ENCODE assay signal across 10 cellular contexts in the genomic region with DNA sequence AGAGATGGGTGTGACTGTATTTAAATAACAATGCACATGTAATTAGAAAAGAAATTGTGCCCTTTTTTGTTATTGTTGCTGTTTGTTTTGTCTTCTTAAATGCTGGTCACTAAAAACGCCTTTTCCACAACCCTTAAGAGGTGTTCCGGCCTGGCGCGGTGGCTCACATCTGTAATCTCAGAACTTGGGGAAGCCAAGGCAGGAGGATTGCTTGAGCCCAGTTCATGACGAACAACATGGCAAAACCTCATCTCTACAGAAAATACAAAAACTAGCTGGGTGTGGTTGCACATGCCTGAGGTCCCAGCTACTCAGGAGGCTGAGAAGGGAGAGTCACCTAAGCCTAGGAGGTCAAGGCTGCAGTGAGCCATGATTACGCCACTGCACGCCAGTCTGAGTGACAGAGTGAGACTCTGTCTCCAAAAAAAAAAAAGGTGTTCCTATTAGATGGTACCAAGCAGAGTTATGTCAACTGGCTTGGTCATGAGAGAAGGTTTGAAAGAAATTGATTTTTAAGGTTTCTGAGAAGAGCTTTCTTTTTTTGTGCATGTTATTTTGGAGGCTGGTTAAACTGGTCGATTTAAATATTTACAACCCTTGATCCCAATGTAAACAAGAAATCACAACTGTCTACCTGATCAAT. TPM values are rescaled to one million over a fixed set of nuclear protein-coding genes. Genes with fewer than 3 reads are reported as not detected.
A peak's percentile ranks its signal among the peaks of the same experiment; 100 is the strongest.
DNase-seq lines count a peak whose midpoint lies in the region; FAIRE-seq and TF ChIP-seq lines count a peak whose summit lies in the region.
"Had no signal": no experiment of that assay in that cellular context is flagged by ENCODE, and none has a peak within 500 bp of the region (broad histone marks: within the 10 kb centered on the region; RNA-seq: fewer than 3 reads in every experiment).

No MANE protein-coding gene starts in this region.

- H3K9ac ChIP-seq in endodermal cell (ENCODE audit: extremely low read depth, low read length, poor library complexity, severe bottlenecking), result no peak overlapping the region

- no peaks in the 10 kb centered on the region for H3K27me3 Mint-ChIP-seq in endodermal cell (ENCODE audit: insufficient read depth)
- H3K27me3 Mint-ChIP-seq in osteocyte (ENCODE audit: unreplicated experiment), result no peaks in the 10 kb centered on the region

- H3K4me3 ChIP-seq in GM08714 (ENCODE audit: low read length) (peak overlapping the region; percentile 87), endodermal cell (ENCODE audit: low read length) (peak overlapping the region; percentile 88), esophagus muscularis mucosa (no peak overlapping the region)

- H3K36me3 ChIP-seq in endodermal cell (ENCODE audit: control insufficient read depth, insufficient read depth, low read length) (no peaks in the 10 kb centered on the region), esophagus muscularis mucosa (no peaks in the 10 kb centered on the region)

- no peaks in the 10 kb centered on the region for H3K27me3 ChIP-seq in endodermal cell (ENCODE audit: control insufficient read depth, insufficient read depth, low read length, poor library complexity, severe bottlenecking)
- no peaks in the 10 kb centered on the region for H3K27me3 ChIP-seq in esophagus muscularis mucosa

- no peak overlapping the region for H3K27ac Mint-ChIP-seq in endodermal cell
- peak overlapping the region; percentile 94 for H3K27ac Mint-ChIP-seq in osteocyte (ENCODE audit: unreplicated experiment)

- H3K4me1 Mint-ChIP-seq in endodermal cell (peaks cover 48% of the 10 kb centered on the region), osteocyte (ENCODE audit: unreplicated experiment) (peaks cover 35% of the 10 kb centered on the region)

- TF ChIP-seq POLR2A in esophagus muscularis mucosa (IDR thresholded peaks at IDR 0.05; ENCODE audit: low read depth), result no peak

- FAIRE-seq in RCC 7860 (lab: Jason Lieb, UNC), result no peak

- H3K36me3 Mint-ChIP-seq in endodermal cell (ENCODE audit: low read depth), result peaks cover 2% of the 10 kb centered on the region
- no peaks in the 10 kb centered on the region for H3K36me3 Mint-ChIP-seq in osteocyte (ENCODE audit: unreplicated experiment)

- H3K9me3 Mint-ChIP-seq in endodermal cell (no peaks in the 10 kb centered on the region), osteocyte (ENCODE audit: unreplicated experiment) (no peaks in the 10 kb centered on the region)

- intact Hi-C loops in esophagus muscularis mucosa (cut with DNase I), result loop anchor here (5.0 kb wide), 1 partner anchor 90 kb away; no protein-coding TSS in a partner anchor

- H3K9me3 ChIP-seq in endodermal cell (ENCODE audit: control insufficient read depth, low read length) (no peaks in the 10 kb centered on the region), esophagus muscularis mucosa (no peaks in the 10 kb centered on the region)
- H3K9me3 ChIP-seq: mucosa of descending colon had no signal

- H3K27ac ChIP-seq in endodermal cell (ENCODE audit: low read depth, low read length) (no peak overlapping the region), esophagus muscularis mucosa (replicated peaks in 1 of 4) (peak overlapping the region in 1 of 4 donors; percentile 87)

- peaks cover 5% of the 10 kb centered on the region for H3K4me1 ChIP-seq in endodermal cell (ENCODE audit: control insufficient read depth, insufficient read depth, low read length)
- H3K4me1 ChIP-seq in esophagus muscularis mucosa, result peaks cover 13 to 50% (median 36%) of the 10 kb centered on the region in 4 donors

- DNase-seq in RCC 7860 (ENCODE audit: low spot score) (peak; percentile 31), endodermal cell (no peak), osteocyte (ENCODE audit: extremely low spot score, unreplicated experiment) (no peak), esophagus muscularis mucosa (ENCODE audit: extremely low spot score) (no peak), NCI-H510A (lab: John Stamatoyannopoulos, UW) (no peak), NOMO-1 (lab: John Stamatoyannopoulos, UW; ENCODE audit: unreplicated experiment in 2 of 2) (no peak)
- no peak for DNase-seq in stimulated activated CD4-positive, alpha-beta T cell treated with anti-CD3 and anti-CD28 coated beads, Interleukin-4, amount 100 ng/mL, for 1 hour
- DNase-seq: NCI-H146 had no signal

- no peak for TF ChIP-seq EP300 in esophagus muscularis mucosa (IDR thresholded peaks at IDR 0.05)

- TF ChIP-seq CTCF in endodermal cell (conservative IDR thresholded peaks at IDR 0.05), result no peak
- TF ChIP-seq CTCF in osteocyte (IDR thresholded peaks at IDR 0.05), result no peak
- no peak for TF ChIP-seq CTCF in esophagus muscularis mucosa (IDR thresholded peaks at IDR 0.05)

- WGBS in endodermal cell (ENCODE audit: insufficient coverage in 1 of 2, insufficient read length in 1 of 2), 2 experiments, result 85% methylated on average over 5 to 8 of the region's 8 CpGs
- 86% methylated on average over 8 of the region's 8 CpGs for WGBS in esophagus muscularis mucosa

- peak overlapping the region; percentile 88 for H3K4me3 Mint-ChIP-seq in endodermal cell
- H3K4me3 Mint-ChIP-seq in osteocyte (ENCODE audit: unreplicated experiment), result peak overlapping the region; percentile 88

RNA-seq across cellular contexts. Expression of gene RFFL, which starts 23.5 kb away (rescaled TPM):
- total RNA-seq in endodermal cell (10 to 100 TPM; 33.8 to 56.6 TPM), osteocyte (19.3 and 22.9 TPM in 2 replicates), esophagus muscularis mucosa (10 to 100 TPM; 19.5 to 40.9 (median 33.3) TPM)
- 15.5 TPM for polyA plus RNA-seq in endodermal cell (2013, experiment 1 of 2)
- polyA plus RNA-seq in endodermal cell (2013, experiment 2 of 2), result 18.5 TPM

RNA-seq across cellular contexts. Expression of gene RAD51D, which starts 32.6 kb away (rescaled TPM):
- total RNA-seq in endodermal cell (10 to 100 TPM; 24.8 to 26.0 TPM), osteocyte (14.8 and 18.2 TPM in 2 replicates), esophagus muscularis mucosa (10 to 100 TPM in 2 of 4 donors, 1 to 10 TPM in 2; 8.9 to 12.8 (median 10.7) TPM)
- polyA plus RNA-seq in endodermal cell (2013, experiment 1 of 2), result 9.2 TPM
- polyA plus RNA-seq in endodermal cell (2013, experiment 2 of 2), result 9.5 TPM

RNA-seq across cellular contexts. Expression of gene FNDC8, which starts 34.4 kb away (rescaled TPM):
- total RNA-seq in endodermal cell, result not detected
- polyA plus RNA-seq in endodermal cell (2013, experiment 1 of 2), result not detected
- not detected for polyA plus RNA-seq in endodermal cell (2013, experiment 2 of 2)
- not detected in 2 replicates for total RNA-seq in osteocyte
- total RNA-seq in esophagus muscularis mucosa, result not detected
- total RNA-seq: mucosa of descending colon had no signal

RNA-seq across cellular contexts. Expression of gene NLE1, which starts 55.1 kb away (rescaled TPM):
- total RNA-seq in endodermal cell (10 to 100 TPM; 20.7 to 26.9 TPM), osteocyte (10.7 and 11.8 TPM in 2 replicates), esophagus muscularis mucosa (10 to 100 TPM in 3 of 4 donors, 1 to 10 TPM in 1; 9.6 to 16.1 (median 13.8) TPM)
- polyA plus RNA-seq in endodermal cell (2013, experiment 1 of 2), result 18.1 TPM
- 15.7 TPM for polyA plus RNA-seq in endodermal cell (2013, experiment 2 of 2)

Comparison
In these comparisons a context has a peak if more than half of its experiments do, and no peak if none do; other contexts are left out.
1. H3K4me3 ChIP-seq: peak in GM08714 (single experiment) and endodermal cell (single experiment); none in esophagus muscularis mucosa (0 of 4).